ENCODE assay signal across 1 cellular context in the genomic region with DNA sequence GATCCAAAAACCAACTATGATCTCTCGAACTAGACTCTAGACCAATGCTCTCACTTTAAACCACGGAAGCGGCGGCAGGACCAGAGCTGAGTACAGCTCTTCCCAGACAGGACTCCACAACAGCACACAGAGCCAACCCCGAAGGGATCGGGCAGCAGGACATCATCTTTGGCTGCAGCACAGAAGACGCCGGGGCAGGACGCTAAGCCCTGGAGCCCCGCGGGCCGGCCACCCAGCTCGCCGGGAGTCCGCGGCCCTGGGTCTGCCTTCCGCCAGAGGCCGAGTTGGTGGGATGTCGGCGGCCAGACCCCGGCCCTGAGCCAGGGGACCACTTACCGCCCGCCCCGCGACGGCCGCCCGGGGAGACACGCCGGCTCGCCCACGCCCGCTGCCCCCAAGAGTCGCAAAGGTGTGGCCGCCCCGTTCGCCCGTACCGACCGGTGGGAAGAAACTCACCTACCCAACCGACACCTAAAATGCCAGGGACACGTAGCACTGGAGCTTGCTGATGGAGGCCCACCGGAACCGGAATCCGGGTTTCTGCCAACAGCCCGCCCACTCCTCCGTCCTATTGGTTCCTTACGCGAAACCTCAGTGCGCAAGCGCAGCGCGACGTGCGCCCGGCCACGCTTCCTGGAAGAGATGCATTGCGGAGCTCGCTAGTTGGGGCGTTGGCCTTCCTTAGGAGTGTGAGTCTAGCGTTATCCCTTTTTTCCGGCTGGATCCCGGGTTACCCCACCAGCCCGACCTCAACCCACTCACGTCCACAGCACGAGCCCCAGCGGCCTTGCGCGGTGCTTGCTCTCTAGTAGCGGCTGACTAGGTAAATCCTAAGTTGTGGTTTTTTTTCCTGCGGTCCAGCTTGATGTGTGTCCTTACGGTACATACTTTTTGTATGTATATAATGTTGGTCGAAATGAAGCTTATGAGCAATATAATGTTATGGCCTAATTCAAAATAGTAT.
A peak's percentile ranks its signal among the peaks of the same experiment; 100 is the strongest.
TF ChIP-seq lines count a peak whose summit lies in the region.

A gene (minus strand): TSS at position 510 of the 964 bp plus-strand sequence. CDS start 1,623 bp downstream, outside the sequence.

TF ChIP-seq in K562, 482 proteins besides CTCF, POLR2A, EP300 and RAD21 (continued from another document and continues in another):
- TF ChIP-seq, protein P1, sequence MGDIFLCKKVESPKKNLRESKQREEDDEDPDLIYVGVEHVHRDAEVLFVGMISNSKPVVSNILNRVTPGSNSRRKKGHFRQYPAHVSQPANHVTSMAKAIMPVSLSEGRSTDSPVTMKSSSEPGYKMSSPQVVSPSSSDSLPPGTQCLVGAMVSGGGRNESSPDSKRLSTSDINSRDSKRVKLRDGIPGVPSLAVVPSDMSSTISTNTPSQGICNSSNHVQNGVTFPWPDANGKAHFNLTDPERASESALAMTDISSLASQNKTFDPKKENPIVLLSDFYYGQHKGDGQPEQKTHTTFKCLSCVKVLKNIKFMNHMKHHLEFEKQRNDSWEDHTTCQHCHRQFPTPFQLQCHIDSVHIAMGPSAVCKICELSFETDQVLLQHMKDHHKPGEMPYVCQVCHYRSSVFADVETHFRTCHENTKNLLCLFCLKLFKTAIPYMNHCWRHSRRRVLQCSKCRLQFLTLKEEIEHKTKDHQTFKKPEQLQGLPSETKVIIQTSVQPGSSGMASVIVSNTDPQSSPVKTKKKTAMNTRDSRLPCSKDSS (IDR thresholded peaks at IDR 0.05; ENCODE audit: low read depth, partially characterized antibody) = no peak
- TF ChIP-seq, protein P2, sequence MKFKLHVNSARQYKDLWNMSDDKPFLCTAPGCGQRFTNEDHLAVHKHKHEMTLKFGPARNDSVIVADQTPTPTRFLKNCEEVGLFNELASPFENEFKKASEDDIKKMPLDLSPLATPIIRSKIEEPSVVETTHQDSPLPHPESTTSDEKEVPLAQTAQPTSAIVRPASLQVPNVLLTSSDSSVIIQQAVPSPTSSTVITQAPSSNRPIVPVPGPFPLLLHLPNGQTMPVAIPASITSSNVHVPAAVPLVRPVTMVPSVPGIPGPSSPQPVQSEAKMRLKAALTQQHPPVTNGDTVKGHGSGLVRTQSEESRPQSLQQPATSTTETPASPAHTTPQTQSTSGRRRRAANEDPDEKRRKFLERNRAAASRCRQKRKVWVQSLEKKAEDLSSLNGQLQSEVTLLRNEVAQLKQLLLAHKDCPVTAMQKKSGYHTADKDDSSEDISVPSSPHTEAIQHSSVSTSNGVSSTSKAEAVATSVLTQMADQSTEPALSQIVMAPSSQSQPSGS (CRISPR knock-in tag; IDR thresholded peaks at IDR 0.05) = no peak
- TF ChIP-seq ZNF274 (IDR thresholded peaks at IDR 0.05; ENCODE audit: borderline replicate concordance, low read depth, low read length) (no peak), SETDB1 (IDR thresholded peaks at IDR 0.05; ENCODE audit: low read length) (no peak), ZNF764 (CRISPR knock-in tag; IDR thresholded peaks at IDR 0.05; ENCODE audit: low read depth) (peak; percentile 63; the same call in 1 of the 2 replicates), ZFP1 (CRISPR knock-in tag; IDR thresholded peaks at IDR 0.05) (no peak), GTF2A2 (tag; IDR thresholded peaks at IDR 0.05) (no peak), MYBL2 (IDR thresholded peaks at IDR 0.05; ENCODE audit: low read depth) (no peak), MYBL2 (CRISPR knock-in tag; IDR thresholded peaks at IDR 0.05; ENCODE audit: borderline replicate concordance) (no peak), SMARCB1 (IDR thresholded peaks at IDR 0.05; ENCODE audit: insufficient read length, low read depth) (no peak), PPARD (CRISPR knock-in tag; IDR thresholded peaks at IDR 0.05) (no peak), HMG20A (CRISPR knock-in tag; conservative IDR thresholded peaks at IDR 0.05) (no peak), HDGF (IDR thresholded peaks at IDR 0.05) (no peak), IFI16 (CRISPR knock-in tag; IDR thresholded peaks at IDR 0.05) (no peak), CBX1 (IDR thresholded peaks at IDR 0.05; ENCODE audit: low read depth) (0 out of 2 replicates have a peak, but pooled peaks have one; percentile 22), HOXB6 (CRISPR knock-in tag; IDR thresholded peaks at IDR 0.05; ENCODE audit: borderline replicate concordance) (no peak), YBX1 (IDR thresholded peaks at IDR 0.05) (no peak), LEF1 (IDR thresholded peaks at IDR 0.05) (no peak), HNRNPH1 (optimal IDR thresholded peaks at IDR 0.05; ENCODE audit: low read depth, low read length) (no peak), ILF3 (IDR thresholded peaks at IDR 0.05; ENCODE audit: borderline replicate concordance) (no peak), ATF1 (CRISPR knock-in tag; IDR thresholded peaks at IDR 0.05) (0 out of 2 replicates have a peak, but pooled peaks have one; percentile 17), ATF1 (tag; IDR thresholded peaks at IDR 0.05) (peak; percentile 78), RB1 (IDR thresholded peaks at IDR 0.05; ENCODE audit: low read depth) (peak; percentile 32; the same call in 1 of the 2 replicates), SMC3 (conservative IDR thresholded peaks at IDR 0.05; ENCODE audit: insufficient read depth, low read depth, low read length) (no peak), PHF8 (IDR thresholded peaks at IDR 0.05; ENCODE audit: borderline replicate concordance, low read length) (peak; percentile 95), SRSF7 (optimal IDR thresholded peaks at IDR 0.05; ENCODE audit: low read depth, low read length) (no peak), PCBP2 (IDR thresholded peaks at IDR 0.05; ENCODE audit: low read depth, low read length, poor library complexity, severe bottlenecking) (no peak), NFIC (IDR thresholded peaks at IDR 0.05) (0 out of 2 replicates have a peak, but pooled peaks have one; percentile 6), FOXJ2 (tag; IDR thresholded peaks at IDR 0.05) (no peak), U2AF1 (optimal IDR thresholded peaks at IDR 0.05; ENCODE audit: low read depth, low read length) (no peak)
- TF ChIP-seq, protein P3, sequence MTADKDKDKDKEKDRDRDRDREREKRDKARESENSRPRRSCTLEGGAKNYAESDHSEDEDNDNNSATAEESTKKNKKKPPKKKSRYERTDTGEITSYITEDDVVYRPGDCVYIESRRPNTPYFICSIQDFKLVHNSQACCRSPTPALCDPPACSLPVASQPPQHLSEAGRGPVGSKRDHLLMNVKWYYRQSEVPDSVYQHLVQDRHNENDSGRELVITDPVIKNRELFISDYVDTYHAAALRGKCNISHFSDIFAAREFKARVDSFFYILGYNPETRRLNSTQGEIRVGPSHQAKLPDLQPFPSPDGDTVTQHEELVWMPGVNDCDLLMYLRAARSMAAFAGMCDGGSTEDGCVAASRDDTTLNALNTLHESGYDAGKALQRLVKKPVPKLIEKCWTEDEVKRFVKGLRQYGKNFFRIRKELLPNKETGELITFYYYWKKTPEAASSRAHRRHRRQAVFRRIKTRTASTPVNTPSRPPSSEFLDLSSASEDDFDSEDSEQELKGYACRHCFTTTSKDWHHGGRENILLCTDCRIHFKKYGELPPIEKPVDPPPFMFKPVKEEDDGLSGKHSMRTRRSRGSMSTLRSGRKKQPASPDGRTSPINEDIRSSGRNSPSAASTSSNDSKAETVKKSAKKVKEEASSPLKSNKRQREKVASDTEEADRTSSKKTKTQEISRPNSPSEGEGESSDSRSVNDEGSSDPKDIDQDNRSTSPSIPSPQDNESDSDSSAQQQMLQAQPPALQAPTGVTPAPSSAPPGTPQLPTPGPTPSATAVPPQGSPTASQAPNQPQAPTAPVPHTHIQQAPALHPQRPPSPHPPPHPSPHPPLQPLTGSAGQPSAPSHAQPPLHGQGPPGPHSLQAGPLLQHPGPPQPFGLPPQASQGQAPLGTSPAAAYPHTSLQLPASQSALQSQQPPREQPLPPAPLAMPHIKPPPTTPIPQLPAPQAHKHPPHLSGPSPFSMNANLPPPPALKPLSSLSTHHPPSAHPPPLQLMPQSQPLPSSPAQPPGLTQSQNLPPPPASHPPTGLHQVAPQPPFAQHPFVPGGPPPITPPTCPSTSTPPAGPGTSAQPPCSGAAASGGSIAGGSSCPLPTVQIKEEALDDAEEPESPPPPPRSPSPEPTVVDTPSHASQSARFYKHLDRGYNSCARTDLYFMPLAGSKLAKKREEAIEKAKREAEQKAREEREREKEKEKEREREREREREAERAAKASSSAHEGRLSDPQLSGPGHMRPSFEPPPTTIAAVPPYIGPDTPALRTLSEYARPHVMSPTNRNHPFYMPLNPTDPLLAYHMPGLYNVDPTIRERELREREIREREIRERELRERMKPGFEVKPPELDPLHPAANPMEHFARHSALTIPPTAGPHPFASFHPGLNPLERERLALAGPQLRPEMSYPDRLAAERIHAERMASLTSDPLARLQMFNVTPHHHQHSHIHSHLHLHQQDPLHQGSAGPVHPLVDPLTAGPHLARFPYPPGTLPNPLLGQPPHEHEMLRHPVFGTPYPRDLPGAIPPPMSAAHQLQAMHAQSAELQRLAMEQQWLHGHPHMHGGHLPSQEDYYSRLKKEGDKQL (CRISPR knock-in tag; IDR thresholded peaks at IDR 0.05; ENCODE audit: borderline replicate concordance) = no peak
- TF ChIP-seq, protein P4, sequence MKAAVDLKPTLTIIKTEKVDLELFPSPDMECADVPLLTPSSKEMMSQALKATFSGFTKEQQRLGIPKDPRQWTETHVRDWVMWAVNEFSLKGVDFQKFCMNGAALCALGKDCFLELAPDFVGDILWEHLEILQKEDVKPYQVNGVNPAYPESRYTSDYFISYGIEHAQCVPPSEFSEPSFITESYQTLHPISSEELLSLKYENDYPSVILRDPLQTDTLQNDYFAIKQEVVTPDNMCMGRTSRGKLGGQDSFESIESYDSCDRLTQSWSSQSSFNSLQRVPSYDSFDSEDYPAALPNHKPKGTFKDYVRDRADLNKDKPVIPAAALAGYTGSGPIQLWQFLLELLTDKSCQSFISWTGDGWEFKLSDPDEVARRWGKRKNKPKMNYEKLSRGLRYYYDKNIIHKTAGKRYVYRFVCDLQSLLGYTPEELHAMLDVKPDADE (conservative IDR thresholded peaks at IDR 0.05; ENCODE audit: control insufficient read depth, low read depth, low read length) = 0 out of 2 replicates have a peak, but pooled peaks have one; percentile 20
- TF ChIP-seq, protein P5, sequence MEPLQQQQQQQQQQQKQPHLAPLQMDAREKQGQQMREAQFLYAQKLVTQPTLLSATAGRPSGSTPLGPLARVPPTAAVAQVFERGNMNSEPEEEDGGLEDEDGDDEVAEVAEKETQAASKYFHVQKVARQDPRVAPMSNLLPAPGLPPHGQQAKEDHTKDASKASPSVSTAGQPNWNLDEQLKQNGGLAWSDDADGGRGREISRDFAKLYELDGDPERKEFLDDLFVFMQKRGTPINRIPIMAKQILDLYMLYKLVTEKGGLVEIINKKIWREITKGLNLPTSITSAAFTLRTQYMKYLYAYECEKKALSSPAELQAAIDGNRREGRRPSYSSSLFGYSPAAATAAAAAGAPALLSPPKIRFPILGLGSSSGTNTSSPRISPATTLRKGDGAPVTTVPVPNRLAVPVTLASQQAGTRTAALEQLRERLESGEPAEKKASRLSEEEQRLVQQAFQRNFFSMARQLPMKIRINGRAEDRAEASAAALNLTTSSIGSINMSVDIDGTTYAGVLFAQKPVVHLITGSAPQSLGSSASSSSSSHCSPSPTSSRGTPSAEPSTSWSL (CRISPR knock-in tag; IDR thresholded peaks at IDR 0.05; ENCODE audit: borderline replicate concordance) = 0 out of 2 replicates have a peak, but pooled peaks have one; percentile 41
- TF ChIP-seq, protein P6, sequence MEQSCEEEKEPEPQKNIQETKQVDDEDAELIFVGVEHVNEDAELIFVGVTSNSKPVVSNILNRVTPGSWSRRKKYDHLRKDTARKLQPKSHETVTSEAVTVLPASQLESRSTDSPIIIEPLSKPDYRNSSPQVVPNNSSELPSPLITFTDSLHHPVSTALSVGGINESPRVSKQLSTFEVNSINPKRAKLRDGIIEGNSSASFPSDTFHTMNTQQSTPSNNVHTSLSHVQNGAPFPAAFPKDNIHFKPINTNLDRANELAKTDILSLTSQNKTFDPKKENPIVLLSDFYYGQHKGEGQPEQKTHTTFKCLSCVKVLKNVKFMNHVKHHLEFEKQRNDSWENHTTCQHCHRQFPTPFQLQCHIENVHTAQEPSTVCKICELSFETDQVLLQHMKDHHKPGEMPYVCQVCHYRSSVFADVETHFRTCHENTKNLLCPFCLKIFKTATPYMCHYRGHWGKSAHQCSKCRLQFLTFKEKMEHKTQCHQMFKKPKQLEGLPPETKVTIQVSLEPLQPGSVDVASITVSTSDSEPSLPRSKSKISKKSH (CRISPR knock-in tag; IDR thresholded peaks at IDR 0.05) = no peak
- TF ChIP-seq, protein P7, sequence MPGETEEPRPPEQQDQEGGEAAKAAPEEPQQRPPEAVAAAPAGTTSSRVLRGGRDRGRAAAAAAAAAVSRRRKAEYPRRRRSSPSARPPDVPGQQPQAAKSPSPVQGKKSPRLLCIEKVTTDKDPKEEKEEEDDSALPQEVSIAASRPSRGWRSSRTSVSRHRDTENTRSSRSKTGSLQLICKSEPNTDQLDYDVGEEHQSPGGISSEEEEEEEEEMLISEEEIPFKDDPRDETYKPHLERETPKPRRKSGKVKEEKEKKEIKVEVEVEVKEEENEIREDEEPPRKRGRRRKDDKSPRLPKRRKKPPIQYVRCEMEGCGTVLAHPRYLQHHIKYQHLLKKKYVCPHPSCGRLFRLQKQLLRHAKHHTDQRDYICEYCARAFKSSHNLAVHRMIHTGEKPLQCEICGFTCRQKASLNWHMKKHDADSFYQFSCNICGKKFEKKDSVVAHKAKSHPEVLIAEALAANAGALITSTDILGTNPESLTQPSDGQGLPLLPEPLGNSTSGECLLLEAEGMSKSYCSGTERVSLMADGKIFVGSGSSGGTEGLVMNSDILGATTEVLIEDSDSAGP (CRISPR knock-in tag; IDR thresholded peaks at IDR 0.05) = no peak
- TF ChIP-seq, protein P8, sequence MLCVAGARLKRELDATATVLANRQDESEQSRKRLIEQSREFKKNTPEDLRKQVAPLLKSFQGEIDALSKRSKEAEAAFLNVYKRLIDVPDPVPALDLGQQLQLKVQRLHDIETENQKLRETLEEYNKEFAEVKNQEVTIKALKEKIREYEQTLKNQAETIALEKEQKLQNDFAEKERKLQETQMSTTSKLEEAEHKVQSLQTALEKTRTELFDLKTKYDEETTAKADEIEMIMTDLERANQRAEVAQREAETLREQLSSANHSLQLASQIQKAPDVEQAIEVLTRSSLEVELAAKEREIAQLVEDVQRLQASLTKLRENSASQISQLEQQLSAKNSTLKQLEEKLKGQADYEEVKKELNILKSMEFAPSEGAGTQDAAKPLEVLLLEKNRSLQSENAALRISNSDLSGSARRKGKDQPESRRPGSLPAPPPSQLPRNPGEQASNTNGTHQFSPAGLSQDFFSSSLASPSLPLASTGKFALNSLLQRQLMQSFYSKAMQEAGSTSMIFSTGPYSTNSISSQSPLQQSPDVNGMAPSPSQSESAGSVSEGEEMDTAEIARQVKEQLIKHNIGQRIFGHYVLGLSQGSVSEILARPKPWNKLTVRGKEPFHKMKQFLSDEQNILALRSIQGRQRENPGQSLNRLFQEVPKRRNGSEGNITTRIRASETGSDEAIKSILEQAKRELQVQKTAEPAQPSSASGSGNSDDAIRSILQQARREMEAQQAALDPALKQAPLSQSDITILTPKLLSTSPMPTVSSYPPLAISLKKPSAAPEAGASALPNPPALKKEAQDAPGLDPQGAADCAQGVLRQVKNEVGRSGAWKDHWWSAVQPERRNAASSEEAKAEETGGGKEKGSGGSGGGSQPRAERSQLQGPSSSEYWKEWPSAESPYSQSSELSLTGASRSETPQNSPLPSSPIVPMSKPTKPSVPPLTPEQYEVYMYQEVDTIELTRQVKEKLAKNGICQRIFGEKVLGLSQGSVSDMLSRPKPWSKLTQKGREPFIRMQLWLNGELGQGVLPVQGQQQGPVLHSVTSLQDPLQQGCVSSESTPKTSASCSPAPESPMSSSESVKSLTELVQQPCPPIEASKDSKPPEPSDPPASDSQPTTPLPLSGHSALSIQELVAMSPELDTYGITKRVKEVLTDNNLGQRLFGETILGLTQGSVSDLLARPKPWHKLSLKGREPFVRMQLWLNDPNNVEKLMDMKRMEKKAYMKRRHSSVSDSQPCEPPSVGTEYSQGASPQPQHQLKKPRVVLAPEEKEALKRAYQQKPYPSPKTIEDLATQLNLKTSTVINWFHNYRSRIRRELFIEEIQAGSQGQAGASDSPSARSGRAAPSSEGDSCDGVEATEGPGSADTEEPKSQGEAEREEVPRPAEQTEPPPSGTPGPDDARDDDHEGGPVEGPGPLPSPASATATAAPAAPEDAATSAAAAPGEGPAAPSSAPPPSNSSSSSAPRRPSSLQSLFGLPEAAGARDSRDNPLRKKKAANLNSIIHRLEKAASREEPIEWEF (CRISPR knock-in tag; IDR thresholded peaks at IDR 0.05) = no peak
